1 cellular context compared by ENCODE assay signal in the genomic region with DNA sequence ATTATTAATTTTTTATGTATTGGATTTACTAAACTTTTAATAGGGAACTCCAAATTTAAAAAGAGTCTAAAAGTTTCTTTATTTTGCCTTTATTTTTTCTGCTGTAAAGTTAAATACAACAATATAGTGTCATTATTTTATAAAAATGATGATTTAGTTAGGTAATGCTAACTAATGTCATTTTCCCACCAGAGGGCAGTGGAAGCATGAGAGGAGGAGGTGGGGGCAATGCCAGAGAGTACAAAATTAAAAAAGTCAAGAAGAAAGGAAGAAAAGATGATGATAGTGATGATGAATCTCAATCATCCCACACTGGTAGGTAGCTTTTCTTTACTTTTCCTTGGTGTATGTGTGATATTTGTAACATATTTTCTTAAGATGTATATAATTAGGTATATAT.
TF ChIP-seq lines count a peak whose summit lies in the region.

No MANE protein-coding gene starts in this region.

TF ChIP-seq in IMR-90, 13 proteins besides CTCF, POLR2A, EP300 and RAD21:
- TF ChIP-seq MXI1 (IDR thresholded peaks at IDR 0.05; ENCODE audit: borderline replicate concordance, low read depth, low read length): no peak
- peak; percentile 69 for TF ChIP-seq MAZ (IDR thresholded peaks at IDR 0.05; ENCODE audit: borderline replicate concordance, low read depth, low read length)
- peak; percentile 19; the same call in 1 of the 2 replicates for TF ChIP-seq SMC3 (IDR thresholded peaks at IDR 0.05; ENCODE audit: low read depth, low read length)
